In genomic region chr4:72430050-72430449, GRCh38 we compare ENCODE assay signal across 20 cellular contexts.
DNase-seq lines count a peak whose midpoint lies in the region; ATAC-seq and TF ChIP-seq lines count a peak whose summit lies in the region.
"Had no signal": no experiment of that assay in that cellular context is flagged by ENCODE, and none has a peak within 500 bp of the region (broad histone marks: within the 10 kb centered on the region; RNA-seq: fewer than 3 reads in every experiment).

No MANE protein-coding gene starts in this region.

- in situ Hi-C loops in astrocyte of the cerebellum (cut with HindIII; ENCODE audit: low sequenced_read_pairs) = no loop called here

- no peak overlapping the region for H3K4me3 ChIP-seq in astrocyte of the cerebellum (ENCODE audit: low read depth, low read length)
- H3K4me3 ChIP-seq: lower lobe of right lung, prostate gland, upper lobe of right lung had no signal

- no peak for ATAC-seq in HG02678 (IDR thresholded peaks at IDR 0.05; ENCODE audit: unreplicated experiment)
- ATAC-seq: lower lobe of right lung; stimulated activated naive CD8-positive, alpha-beta T cell treated with anti-CD3 and anti-CD28 coated beads, Interleukin-15, amount 100 ng/mL, for 72 hours; upper lobe of right lung had no signal

- TF ChIP-seq CTCF in astrocyte of the cerebellum (IDR thresholded peaks at IDR 0.05; ENCODE audit: low read depth, low read length, missing control alignments) = no peak

- peak; percentile 63 for DNase-seq in AG08395 (ENCODE audit: low spot score)
- DNase-seq in HT1080 (ENCODE audit: low read depth) = peak; percentile 75
- DNase-seq in astrocyte of the cerebellum (ENCODE audit: low read depth) = peak; percentile 11
- peak; percentile 19 for DNase-seq in kidney glomerular epithelial cell (lab: John Stamatoyannopoulos, UW)
- no peak for DNase-seq in activated effector memory CD4-positive, alpha-beta T cell treated with anti-CD3 and anti-CD28 coated beads, Interleukin-2, amount 50 U/mL, for 16 hours
- DNase-seq in GDM1 (lab: John Stamatoyannopoulos, UW) = no peak
- DNase-seq in NCI-H187 (lab: John Stamatoyannopoulos, UW) = no peak
- DNase-seq: activated CD4-positive, alpha-beta memory T cell treated with anti-CD3 and anti-CD28 coated beads, Interleukin-2, amount 10 ng/mL, durations not matched to agents 7 days and 5 days; Caco-2; erythroblast; H7; hypothalamus; lower lobe of right lung; NCI-H1417; NCI-H2227 treated with DMSO at 0.1 percent for 48 hours; stimulated activated CD4-positive, alpha-beta T cell treated with anti-CD3 and anti-CD28 coated beads, Interleukin-12 subunit alpha, Interleukin-12 subunit beta, amount 100 ng/mL, for 4 hours; stimulated activated naive CD8-positive, alpha-beta T cell treated with anti-CD3 and anti-CD28 coated beads, Interleukin-15, amount 100 ng/mL, for 72 hours; upper lobe of right lung had no signal

Comparison
In these comparisons a context has a peak if more than half of its experiments do, and no peak if none do; other contexts are left out.
1. DNase-seq: peak in AG08395 (single experiment), HT1080 (single experiment), astrocyte of the cerebellum (single experiment) and kidney glomerular epithelial cell (single experiment); none in activated effector memory CD4-positive, alpha-beta T cell treated with anti-CD3 and anti-CD28 coated beads, Interleukin-2, amount 50 U/mL, for 16 hours (single experiment), GDM1 (single experiment) and NCI-H187 (0 of 2).